ENCODE assay signal across 10 cellular contexts in genomic region chr4:154475800-154476199, GRCh38. TPM values are rescaled to one million over a fixed set of nuclear protein-coding genes. Genes with fewer than 3 reads are reported as not detected.
"Had no signal": no experiment of that assay in that cellular context is flagged by ENCODE, and none has a peak within 500 bp of the region (broad histone marks: within the 10 kb centered on the region; RNA-seq: fewer than 3 reads in every experiment).

No MANE protein-coding gene starts in this region.

- H3K36me3 Mint-ChIP-seq: IgD-negative memory B cell had no signal

- H2AFZ ChIP-seq: GM23338 had no signal

- H3K27ac ChIP-seq: HL-60 had no signal

- H3K27ac Mint-ChIP-seq: GM23338, H9, IgD-negative memory B cell had no signal

- H3K4me3 ChIP-seq: GM23338 had no signal

- H3K4me2 ChIP-seq: GM23338 had no signal

- H3K4me3 Mint-ChIP-seq: GM23338, H9, IgD-negative memory B cell had no signal

- FAIRE-seq: H1, H54, HepG2 had no signal

- DNase-seq: H9, HCEC 1CT, KG1 had no signal

- ATAC-seq: GM23338, HepG2 had no signal

- H3K9me3 Mint-ChIP-seq: GM23338, H9, IgD-negative memory B cell had no signal

- H3K4me1 Mint-ChIP-seq: GM23338, H9 had no signal

RNA-seq across cellular contexts. Expression of gene DCHS2, which starts 15.8 kb away (rescaled TPM):
- total RNA-seq: HepG2, HT1080 had no signal
